In genomic region chr1:205284420-205285144, GRCh38 we compare ENCODE assay signal across 8 cellular contexts. TPM values are rescaled to one million over a fixed set of nuclear protein-coding genes. Genes with fewer than 3 reads are reported as not detected.
A peak's percentile ranks its signal among the peaks of the same experiment; 100 is the strongest.
DNase-seq lines count a peak whose midpoint lies in the region; ATAC-seq and TF ChIP-seq lines count a peak whose summit lies in the region.

No MANE protein-coding gene starts in this region.

- H3K4me3 ChIP-seq in BLaER1 (no peak overlapping the region), HUES6 (ENCODE audit: low read depth, low read length) (no peak overlapping the region; the same call in 1 of the 2 replicates), Peyer's patch (no peak overlapping the region)
- H3K4me3 ChIP-seq in naive thymus-derived CD4-positive, alpha-beta T cell (ENCODE audit: low read length): peak overlapping the region; percentile 51

- H3K9me3 ChIP-seq in BLaER1 (no peaks in the 10 kb centered on the region), HUES6 (ENCODE audit: control insufficient read depth, insufficient read depth, low read depth, low read length) (no peaks in the 10 kb centered on the region), Peyer's patch (no peaks in the 10 kb centered on the region)
- no peaks in the 10 kb centered on the region for H3K9me3 ChIP-seq in naive thymus-derived CD4-positive, alpha-beta T cell (ENCODE audit: control insufficient read depth in 2 of 3, low read length in 3 of 3)

- H3K36me3 Mint-ChIP-seq in naive thymus-derived CD4-positive, alpha-beta T cell: peaks cover 0 to 11% (median 0%) of the 10 kb centered on the region in 5 donors

- H4K20me1 ChIP-seq in BLaER1: peaks cover 68% of the 10 kb centered on the region

- TF ChIP-seq POLR2A in Peyer's patch (IDR thresholded peaks at IDR 0.05): peak in 1 of 2 donors; percentile 16

- H3K27me3 ChIP-seq in BLaER1: peaks cover 36% of the 10 kb centered on the region
- no peaks in the 10 kb centered on the region for H3K27me3 ChIP-seq in HUES6 (ENCODE audit: control insufficient read depth, insufficient read depth, low read length)
- no peaks in the 10 kb centered on the region for H3K27me3 ChIP-seq in Peyer's patch
- no peaks in the 10 kb centered on the region for H3K27me3 ChIP-seq in naive thymus-derived CD4-positive, alpha-beta T cell (ENCODE audit: control insufficient read depth in 2 of 2, insufficient read depth in 2 of 2, low read length in 2 of 2)

- peaks cover 0 to 20% (median 0%) of the 10 kb centered on the region in 5 donors for H3K27me3 Mint-ChIP-seq in naive thymus-derived CD4-positive, alpha-beta T cell

- peaks cover 67 to 95% (median 80%) of the 10 kb centered on the region in 7 donors for H3K4me1 Mint-ChIP-seq in naive thymus-derived CD4-positive, alpha-beta T cell

- peak overlapping the region; percentile 92 for H3K4me2 ChIP-seq in BLaER1

- intact Hi-C loops in naive thymus-derived CD4-positive, alpha-beta T cell (cut with micrococcal nuclease): loop anchor here (1.0 to 10.0 kb wide), 15 partner anchors 9 to 1990 kb away; partner anchors contain the start of genes NUAK2 (in 2 of the 2), DSTYK (in 1 of the 2), ELK4 (in 1 of the 2) and MDM4 (in 1 of the 2)

- H3K27ac ChIP-seq in BLaER1 (no peak overlapping the region), HUES6 (ENCODE audit: low read depth, low read length) (peak overlapping the region; percentile 74; the same call in 1 of the 2 replicates), Peyer's patch (peak overlapping the region; percentile 54 to 88 (median 73))
- H3K27ac ChIP-seq in naive thymus-derived CD4-positive, alpha-beta T cell (ENCODE audit: low read depth, low read length): peak overlapping the region; percentile 83

- no peak overlapping the region for H3K9ac ChIP-seq in BLaER1
- H3K9ac ChIP-seq in HUES6 (ENCODE audit: low read length): peak overlapping the region; percentile 70

- peak overlapping the region; percentile 63 to 89 (median 80) for H3K4me3 Mint-ChIP-seq in naive thymus-derived CD4-positive, alpha-beta T cell

- H3K9me3 Mint-ChIP-seq in naive thymus-derived CD4-positive, alpha-beta T cell: peaks cover 0 to 8% (median 0%) of the 10 kb centered on the region in 11 donors

- H3K27ac Mint-ChIP-seq in naive thymus-derived CD4-positive, alpha-beta T cell: peak overlapping the region; percentile 90 to 99 (median 97)

- H3K36me3 ChIP-seq in BLaER1 (no peaks in the 10 kb centered on the region), HUES6 (ENCODE audit: control insufficient read depth, insufficient read depth, low read length) (no peaks in the 10 kb centered on the region), Peyer's patch (no peaks in the 10 kb centered on the region)
- no peaks in the 10 kb centered on the region for H3K36me3 ChIP-seq in naive thymus-derived CD4-positive, alpha-beta T cell (ENCODE audit: control insufficient read depth in 2 of 3, insufficient read depth in 3 of 3, low read length in 3 of 3)

- CTCF ChIA-PET in naive thymus-derived CD4-positive, alpha-beta T cell (lab: Charles Lee): interaction anchor here (0.9 to 23.1 kb wide), 6 partner anchors 9 to 52 kb away, joined by 3 to 955 read pairs (median 6); partner anchors contain the start of gene NUAK2

- POLR2A ChIA-PET in naive thymus-derived CD4-positive, alpha-beta T cell (lab: Charles Lee): interaction anchor here (0.6 to 22.0 kb wide), 14 partner anchors 9 to 1637 kb away, joined by 3 to 1119 read pairs (median 3); partner anchors contain the start of genes FCMR and NUAK2

- ATAC-seq in naive thymus-derived CD4-positive, alpha-beta T cell: peak; percentile 79
- ATAC-seq in GM21360 (IDR thresholded peaks at IDR 0.05; ENCODE audit: unreplicated experiment): no peak

- peak in 1 of 6 experiments; percentile 13 for TF ChIP-seq CTCF in Peyer's patch (IDR thresholded peaks at IDR 0.05)

- peak; percentile 80 to 96 (median 95) for DNase-seq in Peyer's patch
- peak; percentile 78 to 85 for DNase-seq in activated T-helper 1 cell treated with anti-CD3 and anti-CD28 coated beads, Interleukin-2, amount 50 U/mL, for 16 hours (ENCODE audit: low read depth in 1 of 2, low spot score in 1 of 2)
- DNase-seq in fibroblast of gingiva (ENCODE audit: low read depth): peak; percentile 93
- DNase-seq in naive thymus-derived CD4-positive, alpha-beta T cell: peak; percentile 65 to 92 (median 89)
- DNase-seq in stimulated activated CD8-positive, alpha-beta memory T cell treated with anti-CD3 and anti-CD28 coated beads, Interleukin-7, amount 100 ng/mL, for 48 hours (ENCODE audit: extremely low read depth in 1 of 2, low read depth in 1 of 2): peak; percentile 65 to 84

- H3K4me1 ChIP-seq in BLaER1 (peaks cover 64% of the 10 kb centered on the region), HUES6 (ENCODE audit: control insufficient read depth, insufficient read depth, low read length) (peaks cover 57% of the 10 kb centered on the region), Peyer's patch (peaks cover 4 to 62% (median 35%) of the 10 kb centered on the region in 4 donors)
- H3K4me1 ChIP-seq in naive thymus-derived CD4-positive, alpha-beta T cell (ENCODE audit: control insufficient read depth in 2 of 2, insufficient read depth in 2 of 2, low read length in 2 of 2): peaks cover 61 to 78% of the 10 kb centered on the region in 2 donors

RNA-seq across cellular contexts. Expression of gene NUAK2, which starts 37.0 kb away (rescaled TPM):
- total RNA-seq in Peyer's patch: 10 to 100 TPM; 22.0 to 40.0 (median 30.9) TPM
- total RNA-seq in naive thymus-derived CD4-positive, alpha-beta T cell: 10 to 100 TPM in 4 of 5 experiments, 1 to 10 TPM in 1; 9.1 to 57.8 (median 23.0) TPM
- 10 to 100 TPM; 40.7 to 85.5 TPM for polyA plus RNA-seq in naive thymus-derived CD4-positive, alpha-beta T cell

RNA-seq across cellular contexts. Expression of gene TMCC2, which starts 56.8 kb away (rescaled TPM):
- total RNA-seq in Peyer's patch: 1 to 10 TPM in 2 of 4 donors, under 1 TPM in 2; 0.53 to 4.1 (median 1.1) TPM
- total RNA-seq in naive thymus-derived CD4-positive, alpha-beta T cell: 1 to 10 TPM; 1.1 to 3.6 (median 1.8) TPM
- polyA plus RNA-seq in naive thymus-derived CD4-positive, alpha-beta T cell: under 1 TPM; 0.30 to 0.38 TPM
